In the genomic region with DNA sequence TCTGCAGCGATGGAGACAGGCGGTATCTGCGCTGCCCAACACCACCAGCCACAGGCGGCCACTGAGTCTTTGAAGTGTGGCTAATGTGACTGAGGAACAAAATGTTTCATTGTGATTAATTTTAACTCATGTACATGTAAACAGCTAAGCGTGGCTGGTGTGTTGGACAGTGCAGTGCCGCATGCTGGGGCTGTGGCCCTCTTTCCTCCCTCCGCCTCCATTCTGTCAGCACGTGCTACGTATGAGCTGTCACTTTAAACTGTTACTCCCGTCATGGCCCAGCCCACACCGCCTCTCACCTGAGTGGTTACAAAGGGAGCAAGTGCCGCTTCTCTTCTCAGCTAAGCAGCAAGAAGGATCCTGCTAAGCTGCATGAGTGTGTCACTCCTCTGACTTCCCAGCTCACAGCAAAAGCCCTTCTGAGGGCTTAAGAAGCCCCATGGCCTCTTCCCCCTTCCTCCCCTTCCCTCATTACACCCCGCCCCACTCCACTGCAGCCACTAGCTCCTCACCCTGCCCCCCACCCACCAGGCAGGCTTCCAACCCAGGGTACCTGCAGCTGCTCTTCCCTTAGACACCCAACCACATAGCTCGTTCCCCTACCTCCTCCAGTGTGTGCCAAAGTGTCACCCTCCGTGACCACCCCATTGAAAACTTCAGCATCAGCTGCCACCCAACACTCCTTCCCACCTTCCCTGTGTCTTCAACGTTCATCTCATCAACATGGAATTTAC, we compare ENCODE assay signal across 1 cellular context.
TF ChIP-seq lines count a peak whose summit lies in the region.

No MANE protein-coding gene starts in this region.

TF ChIP-seq in HepG2, 621 proteins besides CTCF, POLR2A, EP300 and RAD21 (continued from another document):
- TF ChIP-seq E2F2 (CRISPR knock-in tag; IDR thresholded peaks at IDR 0.05; ENCODE audit: borderline replicate concordance) (no peak), TBP (CRISPR knock-in tag; IDR thresholded peaks at IDR 0.05) (no peak), ZNF138 (CRISPR knock-in tag; IDR thresholded peaks at IDR 0.05; ENCODE audit: low read depth) (no peak), YEATS4 (CRISPR knock-in tag; IDR thresholded peaks at IDR 0.05; ENCODE audit: borderline replicate concordance) (no peak), GLMP (CRISPR knock-in tag; IDR thresholded peaks at IDR 0.05; ENCODE audit: borderline replicate concordance) (no peak), IKZF4 (CRISPR knock-in tag; IDR thresholded peaks at IDR 0.05; ENCODE audit: borderline replicate concordance, low read depth, not compliant biosample characterization) (no peak), ZNF572 (CRISPR knock-in tag; IDR thresholded peaks at IDR 0.05) (no peak), SP2 (CRISPR knock-in tag; IDR thresholded peaks at IDR 0.05) (no peak), IRX3 (CRISPR knock-in tag; IDR thresholded peaks at IDR 0.05; ENCODE audit: borderline replicate concordance, low read depth) (no peak), ZFYVE20 (CRISPR knock-in tag; IDR thresholded peaks at IDR 0.05; ENCODE audit: borderline replicate concordance, low read depth) (no peak), TOE1 (CRISPR knock-in tag; IDR thresholded peaks at IDR 0.05) (no peak)
- TF ChIP-seq, protein P1, sequence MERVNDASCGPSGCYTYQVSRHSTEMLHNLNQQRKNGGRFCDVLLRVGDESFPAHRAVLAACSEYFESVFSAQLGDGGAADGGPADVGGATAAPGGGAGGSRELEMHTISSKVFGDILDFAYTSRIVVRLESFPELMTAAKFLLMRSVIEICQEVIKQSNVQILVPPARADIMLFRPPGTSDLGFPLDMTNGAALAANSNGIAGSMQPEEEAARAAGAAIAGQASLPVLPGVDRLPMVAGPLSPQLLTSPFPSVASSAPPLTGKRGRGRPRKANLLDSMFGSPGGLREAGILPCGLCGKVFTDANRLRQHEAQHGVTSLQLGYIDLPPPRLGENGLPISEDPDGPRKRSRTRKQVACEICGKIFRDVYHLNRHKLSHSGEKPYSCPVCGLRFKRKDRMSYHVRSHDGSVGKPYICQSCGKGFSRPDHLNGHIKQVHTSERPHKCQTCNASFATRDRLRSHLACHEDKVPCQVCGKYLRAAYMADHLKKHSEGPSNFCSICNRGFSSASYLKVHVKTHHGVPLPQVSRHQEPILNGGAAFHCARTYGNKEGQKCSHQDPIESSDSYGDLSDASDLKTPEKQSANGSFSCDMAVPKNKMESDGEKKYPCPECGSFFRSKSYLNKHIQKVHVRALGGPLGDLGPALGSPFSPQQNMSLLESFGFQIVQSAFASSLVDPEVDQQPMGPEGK (CRISPR knock-in tag; IDR thresholded peaks at IDR 0.05) = no peak
- TF ChIP-seq, protein P2, sequence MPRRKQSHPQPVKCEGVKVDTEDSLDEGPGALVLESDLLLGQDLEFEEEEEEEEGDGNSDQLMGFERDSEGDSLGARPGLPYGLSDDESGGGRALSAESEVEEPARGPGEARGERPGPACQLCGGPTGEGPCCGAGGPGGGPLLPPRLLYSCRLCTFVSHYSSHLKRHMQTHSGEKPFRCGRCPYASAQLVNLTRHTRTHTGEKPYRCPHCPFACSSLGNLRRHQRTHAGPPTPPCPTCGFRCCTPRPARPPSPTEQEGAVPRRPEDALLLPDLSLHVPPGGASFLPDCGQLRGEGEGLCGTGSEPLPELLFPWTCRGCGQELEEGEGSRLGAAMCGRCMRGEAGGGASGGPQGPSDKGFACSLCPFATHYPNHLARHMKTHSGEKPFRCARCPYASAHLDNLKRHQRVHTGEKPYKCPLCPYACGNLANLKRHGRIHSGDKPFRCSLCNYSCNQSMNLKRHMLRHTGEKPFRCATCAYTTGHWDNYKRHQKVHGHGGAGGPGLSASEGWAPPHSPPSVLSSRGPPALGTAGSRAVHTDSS (CRISPR knock-in tag; conservative IDR thresholded peaks at IDR 0.05) = no peak
